Comparison of ENCODE assay signal across 14 cellular contexts in the genomic region with DNA sequence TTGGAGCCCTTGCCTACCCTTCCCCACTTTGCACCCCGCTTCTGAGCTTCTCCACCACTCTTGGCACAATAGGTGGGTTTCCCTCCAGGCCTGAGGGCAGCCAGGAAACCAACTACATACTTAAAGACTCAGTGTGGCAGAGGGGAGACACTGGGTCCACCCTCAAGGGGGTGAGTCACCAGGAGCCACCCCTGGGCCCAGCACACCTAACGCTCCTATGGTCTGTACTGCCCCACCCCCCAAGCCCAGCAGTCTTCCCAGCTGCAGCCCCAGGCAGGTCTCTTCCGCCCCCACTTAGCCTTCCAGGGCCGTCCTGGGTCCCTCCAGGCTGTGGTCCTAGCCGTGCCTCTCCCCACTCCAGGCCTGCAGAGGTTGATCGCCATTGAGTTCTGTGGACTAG. TPM values are rescaled to one million over a fixed set of nuclear protein-coding genes. Genes with fewer than 3 reads are reported as not detected.
DNase-seq lines count a peak whose midpoint lies in the region; ATAC-seq and TF ChIP-seq lines count a peak whose summit lies in the region.
"Had no signal": no experiment of that assay in that cellular context is flagged by ENCODE, and none has a peak within 500 bp of the region (broad histone marks: within the 10 kb centered on the region; RNA-seq: fewer than 3 reads in every experiment).

No MANE protein-coding gene starts in this region.

- H3K36me3 ChIP-seq in BLaER1 treated with 17β-estradiol and CSF1 and Interleukin-3, amounts not matched to agents 10 nM and 100 nM = no peaks in the 10 kb centered on the region
- H3K36me3 ChIP-seq in transverse colon = no peaks in the 10 kb centered on the region
- H3K36me3 ChIP-seq: gastroesophageal sphincter, thoracic aorta had no signal

- ATAC-seq in activated T-helper 17 cell treated with anti-CD3 and anti-CD28 coated beads, Interleukin-2, amount 50 U/mL, for 72 hours (replicated peaks) = no peak
- no peak for ATAC-seq in HG03280 (IDR thresholded peaks at IDR 0.05; ENCODE audit: unreplicated experiment)
- ATAC-seq: gastroesophageal sphincter, psoas muscle had no signal

- DNase-seq in Daoy (ENCODE audit: low read depth) (peak; percentile 41), mesenteric fat pad (ENCODE audit: low spot score) (peak; percentile 69), transverse colon (no peak), retina (no peak), hypothalamus (lab: John Stamatoyannopoulos, UW) (no peak)
- DNase-seq: caudate nucleus, NCI-H1694 treated with DMSO at 0.1 percent for 48 hours, psoas muscle had no signal

- H3K4me2 ChIP-seq in BLaER1 treated with 17β-estradiol and CSF1 and Interleukin-3, amounts not matched to agents 10 nM and 100 nM = peak overlapping the region in 10 of 11 experiments; percentile 71 to 92 (median 82); a peak in 20 of 22 replicates

- no peak for TF ChIP-seq CTCF in transverse colon (IDR thresholded peaks at IDR 0.05)

- no peak for TF ChIP-seq EP300 in transverse colon (IDR thresholded peaks at IDR 0.05; ENCODE audit: low read depth)

- H3K9me3 ChIP-seq in BLaER1 treated with 17β-estradiol and CSF1 and Interleukin-3, amounts not matched to agents 10 nM and 100 nM (replicated peaks in 1 of 11) = no peaks in the 10 kb centered on the region
- H3K9me3 ChIP-seq in transverse colon = no peaks in the 10 kb centered on the region
- H3K9me3 ChIP-seq: gastroesophageal sphincter, psoas muscle, thoracic aorta had no signal

- peaks cover 42% of the 10 kb centered on the region for H3K4me1 Mint-ChIP-seq in activated T-helper 17 cell treated with anti-CD3 and anti-CD28 coated beads, Interleukin-2, amount 50 U/mL, for 72 hours

- H3K36me3 Mint-ChIP-seq in activated T-helper 17 cell treated with anti-CD3 and anti-CD28 coated beads, Interleukin-2, amount 50 U/mL, for 72 hours (ENCODE audit: low read depth) = no peaks in the 10 kb centered on the region
- H3K36me3 Mint-ChIP-seq: activated naive CD4-positive, alpha-beta T cell treated with anti-CD3 and anti-CD28 coated beads, Interleukin-2, amount 10 ng/mL, durations not matched to agents 7 days and 5 days had no signal

- peaks cover 0 to 7% (median 4%) of the 10 kb centered on the region in 11 experiments; a peak in 8 of 22 replicates for H3K27me3 ChIP-seq in BLaER1 treated with 17β-estradiol and CSF1 and Interleukin-3, amounts not matched to agents 10 nM and 100 nM
- no peaks in the 10 kb centered on the region for H3K27me3 ChIP-seq in transverse colon

- H3K4me3 Mint-ChIP-seq in activated T-helper 17 cell treated with anti-CD3 and anti-CD28 coated beads, Interleukin-2, amount 50 U/mL, for 72 hours = peak overlapping the region; percentile 66
- H3K4me3 Mint-ChIP-seq: activated naive CD4-positive, alpha-beta T cell treated with anti-CD3 and anti-CD28 coated beads, Interleukin-2, amount 10 ng/mL, durations not matched to agents 7 days and 5 days had no signal

- no peaks in the 10 kb centered on the region for H3K9me3 Mint-ChIP-seq in activated T-helper 17 cell treated with anti-CD3 and anti-CD28 coated beads, Interleukin-2, amount 50 U/mL, for 72 hours
- H3K9me3 Mint-ChIP-seq: activated naive CD4-positive, alpha-beta T cell treated with anti-CD3 and anti-CD28 coated beads, Interleukin-2, amount 10 ng/mL, durations not matched to agents 7 days and 5 days had no signal

- in situ Hi-C loops in transverse colon (cut with MboI; ENCODE audit: low pct_ligation_motif_present in 1 of 4, low pct_unique_long_range_greater_than_20kb in 1 of 4, low sequenced_read_pairs in 3 of 4) = loop anchor here in 2 of 4 donors (25.0 kb wide), 1 partner anchor 495 kb away; no protein-coding TSS in a partner anchor

- peaks cover 59 to 73% (median 65%) of the 10 kb centered on the region in 10 experiments for H3K4me1 ChIP-seq in BLaER1 treated with 17β-estradiol and CSF1 and Interleukin-3, amounts not matched to agents 10 nM and 100 nM
- H3K4me1 ChIP-seq in transverse colon = peaks cover 0 to 17% (median 9%) of the 10 kb centered on the region in 4 donors
- H3K4me1 ChIP-seq: gastroesophageal sphincter, psoas muscle had no signal

- H3K27ac ChIP-seq in BLaER1 treated with 17β-estradiol and CSF1 and Interleukin-3, amounts not matched to agents 10 nM and 100 nM = no peak overlapping the region
- no peak overlapping the region for H3K27ac ChIP-seq in transverse colon
- H3K27ac ChIP-seq: gastroesophageal sphincter, psoas muscle, thoracic aorta had no signal

- 87% methylated on average over 6 of the region's 6 CpGs; no CpG with 5 or more reads in 1 of the 2 donors for WGBS in transverse colon (ENCODE audit: low coverage in 1 of 2), 2 donors

- H3K27ac Mint-ChIP-seq in activated T-helper 17 cell treated with anti-CD3 and anti-CD28 coated beads, Interleukin-2, amount 50 U/mL, for 72 hours = peak overlapping the region; percentile 90

- no peak overlapping the region for H3K9ac ChIP-seq in BLaER1 treated with 17β-estradiol and CSF1 and Interleukin-3, amounts not matched to agents 10 nM and 100 nM

- H3K4me3 ChIP-seq in BLaER1 treated with 17β-estradiol and CSF1 and Interleukin-3, amounts not matched to agents 10 nM and 100 nM = no peak overlapping the region
- no peak overlapping the region for H3K4me3 ChIP-seq in transverse colon
- H3K4me3 ChIP-seq: gastroesophageal sphincter, psoas muscle, thoracic aorta had no signal

- intact Hi-C loops in transverse colon (cut with DNase I; ENCODE audit: low total_unique reads) = loop anchor here (10.0 kb wide), 1 partner anchor 498 kb away; no protein-coding TSS in a partner anchor

- H3K27me3 Mint-ChIP-seq in activated T-helper 17 cell treated with anti-CD3 and anti-CD28 coated beads, Interleukin-2, amount 50 U/mL, for 72 hours = no peaks in the 10 kb centered on the region

- H4K20me1 ChIP-seq in BLaER1 treated with 17β-estradiol and CSF1 and Interleukin-3, amounts not matched to agents 10 nM and 100 nM = no peaks in the 10 kb centered on the region; a peak in 1 of 22 replicates

- TF ChIP-seq POLR2A in transverse colon (IDR thresholded peaks at IDR 0.05) = no peak

RNA-seq across cellular contexts. Expression of a gene that starts 3.2 kb away (rescaled TPM):
- 0.06 and 0.48 TPM in 2 replicates for total RNA-seq in Daoy (2014; rRNA removed; shearing (Covaris generic))
- total RNA-seq in activated T-helper 17 cell treated with anti-CD3 and anti-CD28 coated beads, Interleukin-2, amount 50 U/mL, for 72 hours = 1 to 10 TPM in 1 of 2 donors, under 1 TPM in 1; 0.61 to 2.1 TPM
- total RNA-seq in mesenteric fat pad (0.39 TPM), transverse colon (under 1 TPM in 2 of 4 donors, not detected in 2; 0.27 to 0.79 TPM)
- total RNA-seq: psoas muscle had no signal

RNA-seq across cellular contexts. Expression of a gene that starts 53.8 kb away (rescaled TPM):
- 0.09 and 0.29 TPM in 2 replicates for total RNA-seq in Daoy (2014; rRNA removed; shearing (Covaris generic))
- 100 to 1,000 TPM in 1 of 2 donors, 10 to 100 TPM in 1; 63.0 to 108 TPM for total RNA-seq in activated T-helper 17 cell treated with anti-CD3 and anti-CD28 coated beads, Interleukin-2, amount 50 U/mL, for 72 hours
- 32.1 TPM for total RNA-seq in mesenteric fat pad
- 10 to 100 TPM in 3 of 4 donors, 1 to 10 TPM in 1; 2.8 to 25.4 (median 18.4) TPM for total RNA-seq in transverse colon

RNA-seq across cellular contexts. Expression of a gene that starts 56.0 kb away (rescaled TPM):
- total RNA-seq in Daoy (2014; rRNA removed; shearing (Covaris generic)) = 15.8 and 15.9 TPM in 2 replicates
- under 1 TPM in 1 of 2 donors, not detected in 1; 0.19 TPM for total RNA-seq in activated T-helper 17 cell treated with anti-CD3 and anti-CD28 coated beads, Interleukin-2, amount 50 U/mL, for 72 hours
- total RNA-seq in mesenteric fat pad = 21.5 TPM
- 10 to 100 TPM; 29.2 to 62.5 (median 46.0) TPM for total RNA-seq in transverse colon

Comparison
In these comparisons a context has a peak if more than half of its experiments do, and no peak if none do; other contexts are left out.
1. DNase-seq: peak in Daoy (single experiment) and mesenteric fat pad (single experiment); none in transverse colon (single experiment), retina (single experiment) and hypothalamus (0 of 51).
2. RNA of a gene that starts 56.0 kb away (total RNA-seq): 29.2 to 62.5 TPM in transverse colon, 21.5 TPM in mesenteric fat pad (single experiment) and 15.8 to 15.9 TPM in Daoy; 0.19 TPM in activated T-helper 17 cell treated with anti-CD3 and anti-CD28 coated beads, Interleukin-2, amount 50 U/mL, for 72 hours; every median in the first group is over 10 times any median in the second.